8 cellular contexts compared by ENCODE assay signal in the genomic region with DNA sequence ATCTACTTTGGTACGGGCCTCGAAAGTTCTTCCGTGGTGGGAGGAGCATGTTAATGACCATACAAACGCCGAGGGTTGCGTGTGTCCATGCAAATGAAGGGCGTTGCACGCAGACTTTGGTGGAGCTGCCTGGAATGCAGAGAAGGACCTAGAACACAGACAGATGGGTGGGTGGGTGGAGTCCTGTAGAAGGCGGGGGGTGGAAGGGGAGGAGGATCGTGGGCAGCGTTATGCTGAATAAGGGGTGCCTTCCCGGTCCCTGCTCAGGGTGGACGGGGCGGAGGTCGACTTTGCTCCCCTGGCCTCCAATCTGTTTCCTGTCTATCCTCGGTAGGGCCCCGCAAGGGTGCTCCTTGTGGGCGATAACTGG. TPM values are rescaled to one million over a fixed set of nuclear protein-coding genes. Genes with fewer than 3 reads are reported as not detected.
DNase-seq lines count a peak whose midpoint lies in the region; ATAC-seq and TF ChIP-seq lines count a peak whose summit lies in the region.

No MANE protein-coding gene starts in this region.

- TF ChIP-seq CTCF in hepatocyte (IDR thresholded peaks at IDR 0.05; ENCODE audit: poor library complexity) (no peak), thoracic aorta (IDR thresholded peaks at IDR 0.05) (no peak), prostate gland (IDR thresholded peaks at IDR 0.05) (no peak)

- H4K20me1 ChIP-seq in hepatocyte (ENCODE audit: insufficient read depth, poor library complexity, severe bottlenecking), result no peaks in the 10 kb centered on the region

- peak overlapping the region; percentile 88 for H3K4me2 ChIP-seq in hepatocyte

- H3K4me1 Mint-ChIP-seq in activated T-cell treated with anti-CD3 and anti-CD28 coated beads, Interleukin-2, amount 50 U/mL, for 24 hours (ENCODE audit: low read depth), result peaks cover 30% of the 10 kb centered on the region

- 59% methylated on average over 16 of the region's 18 CpGs for WGBS in hepatocyte (ENCODE audit: low lambda C conversion rate, missing lambda C conversion rate)
- 21% methylated on average over 18 of the region's 18 CpGs for WGBS in prostate gland

- peaks cover 29% of the 10 kb centered on the region for H3K36me3 Mint-ChIP-seq in activated T-cell treated with anti-CD3 and anti-CD28 coated beads, Interleukin-2, amount 50 U/mL, for 24 hours (ENCODE audit: low read depth)

- H3K4me3 ChIP-seq in hepatocyte (no peak overlapping the region), thoracic aorta (peak overlapping the region; percentile 83), prostate gland (peak overlapping the region in 1 of 2 donors; percentile 71)

- H3K27me3 Mint-ChIP-seq in activated T-cell treated with anti-CD3 and anti-CD28 coated beads, Interleukin-2, amount 50 U/mL, for 24 hours, result peaks cover 44% of the 10 kb centered on the region

- peak overlapping the region; percentile 44 for H3K27ac Mint-ChIP-seq in activated T-cell treated with anti-CD3 and anti-CD28 coated beads, Interleukin-2, amount 50 U/mL, for 24 hours

- TF ChIP-seq POLR2A in prostate gland (IDR thresholded peaks at IDR 0.05), result no peak

- no peaks in the 10 kb centered on the region for H3K79me2 ChIP-seq in hepatocyte

- ATAC-seq in thoracic aorta (ENCODE audit: insufficient number of reproducible peaks, low FRiP score, low read depth), result no peak

- no peaks in the 10 kb centered on the region for H3K9me3 Mint-ChIP-seq in activated T-cell treated with anti-CD3 and anti-CD28 coated beads, Interleukin-2, amount 50 U/mL, for 24 hours

- H3K27me3 ChIP-seq in hepatocyte, result peaks cover 24% of the 10 kb centered on the region
- H3K27me3 ChIP-seq in thoracic aorta (replicated peaks; ENCODE audit: insufficient read depth), result peaks cover 22% of the 10 kb centered on the region
- H3K27me3 ChIP-seq in prostate gland (replicated peaks; ENCODE audit: insufficient read depth), result no peaks in the 10 kb centered on the region

- H3K4me1 ChIP-seq in hepatocyte (ENCODE audit: insufficient read depth) (peaks cover 19% of the 10 kb centered on the region), thoracic aorta (ENCODE audit: control insufficient read depth in 1 of 2, low read depth in 2 of 2) (peaks cover 28 to 48% of the 10 kb centered on the region in 2 donors), prostate gland (replicated peaks) (peaks cover 37% of the 10 kb centered on the region)

- H3K9me3 ChIP-seq in hepatocyte (ENCODE audit: low read depth), result no peaks in the 10 kb centered on the region
- no peaks in the 10 kb centered on the region for H3K9me3 ChIP-seq in thoracic aorta
- no peaks in the 10 kb centered on the region for H3K9me3 ChIP-seq in prostate gland

- H3K27ac ChIP-seq in hepatocyte (no peak overlapping the region), thoracic aorta (no peak overlapping the region), prostate gland (peak overlapping the region in 1 of 2 donors; percentile 67)

- intact Hi-C loops in prostate gland (cut with DNase I), result no loop called here

- H3K4me3 Mint-ChIP-seq in activated T-cell treated with anti-CD3 and anti-CD28 coated beads, Interleukin-2, amount 50 U/mL, for 24 hours, result peak overlapping the region; percentile 74

- no peaks in the 10 kb centered on the region for H3K9me2 ChIP-seq in hepatocyte (replicated peaks; ENCODE audit: insufficient read depth)

- H3K36me3 ChIP-seq in hepatocyte (replicated peaks; ENCODE audit: insufficient read depth, low read depth), result no peaks in the 10 kb centered on the region
- no peaks in the 10 kb centered on the region for H3K36me3 ChIP-seq in thoracic aorta
- H3K36me3 ChIP-seq in prostate gland, result no peaks in the 10 kb centered on the region

- no peak overlapping the region for H2AFZ ChIP-seq in hepatocyte

- no peak for DNase-seq in activated T-cell treated with anti-CD3 and anti-CD28 coated beads, Interleukin-2, amount 50 U/mL, for 24 hours
- DNase-seq in activated T-cell treated with anti-CD3 and anti-CD28 coated beads, Interleukin-2, amount 50 U/mL, for 1 hour, result no peak
- DNase-seq in RPMI8226, result peak; percentile 94
- DNase-seq in hepatocyte (ENCODE audit: low spot score), result no peak
- no peak for DNase-seq in thoracic aorta (ENCODE audit: low spot score)
- DNase-seq in NCI-H2029 (lab: John Stamatoyannopoulos, UW), result no peak
- no peak for DNase-seq in stimulated activated CD4-positive, alpha-beta T cell treated with anti-CD3 and anti-CD28 coated beads, Interleukin-4, amount 100 ng/mL, for 24 hours
- DNase-seq in prostate gland (ENCODE audit: low spot score), result no peak

RNA-seq across cellular contexts. Expression of a gene that starts 0.8 kb away (rescaled TPM):
- 2.8 and 4.5 TPM in 2 replicates for total RNA-seq in hepatocyte
- polyA plus RNA-seq in hepatocyte, result 3.7 and 8.3 TPM in 2 replicates
- total RNA-seq in thoracic aorta, result 1 to 10 TPM; 3.1 to 5.8 TPM
- 10 to 100 TPM in 1 of 2 donors, 1 to 10 TPM in 1; 9.1 to 25.1 TPM for total RNA-seq in prostate gland

RNA-seq across cellular contexts. Expression of a gene that starts 4.3 kb away (rescaled TPM):
- total RNA-seq in hepatocyte (0.52 and 3.6 TPM in 2 replicates), thoracic aorta (not detected), prostate gland (1 to 10 TPM; 1.4 to 4.0 TPM)
- 4.9 and 5.8 TPM in 2 replicates for polyA plus RNA-seq in hepatocyte

RNA-seq across cellular contexts. Expression of a gene that starts 11.9 kb away (rescaled TPM):
- 5.5 and 7.7 TPM in 2 replicates for total RNA-seq in hepatocyte
- 17.1 and 21.0 TPM in 2 replicates for polyA plus RNA-seq in hepatocyte
- total RNA-seq in thoracic aorta, result 1 to 10 TPM in 1 of 2 donors, not detected in 1; 5.9 TPM
- 10 to 100 TPM in 1 of 2 donors, 1 to 10 TPM in 1; 4.1 to 25.5 TPM for total RNA-seq in prostate gland

RNA-seq across cellular contexts. Expression of a gene that starts 44.4 kb away (rescaled TPM):
- total RNA-seq in hepatocyte (2.0 and 3.5 TPM in 2 replicates), thoracic aorta (1 to 10 TPM in 1 of 2 donors, not detected in 1; 1.5 TPM), prostate gland (under 1 TPM in 1 of 2 donors, not detected in 1; 0.91 TPM)
- 8.9 and 9.0 TPM in 2 replicates for polyA plus RNA-seq in hepatocyte

RNA-seq across cellular contexts. Expression of a gene that starts 49.6 kb away (rescaled TPM):
- total RNA-seq in hepatocyte, result 258 and 297 TPM in 2 replicates
- polyA plus RNA-seq in hepatocyte, result 568 and 574 TPM in 2 replicates
- total RNA-seq in thoracic aorta, result not detected
- under 1 TPM in 1 of 2 donors, not detected in 1; 0.14 TPM for total RNA-seq in prostate gland
